20 cellular contexts compared by ENCODE assay signal in genomic region chr4:159041058-159042034, GRCh38.
"Had no signal": no experiment of that assay in that cellular context is flagged by ENCODE, and none has a peak within 500 bp of the region (broad histone marks: within the 10 kb centered on the region; RNA-seq: fewer than 3 reads in every experiment).

No MANE protein-coding gene starts in this region.

- DNase-seq: activated B cell treated with CpG ODN at 0.5 μM for 24 hours; activated CD4-positive, alpha-beta T cell treated with anti-CD3 and anti-CD28 coated beads for 36 hours; activated CD4-positive, alpha-beta T cell treated with anti-CD3 and anti-CD28 coated beads, Interleukin-2, amount 50 U/mL, for 4 hours; activated effector memory CD4-positive, alpha-beta T cell treated with Interleukin-2 at 50 U/mL for 16 hours; activated naive CD4-positive, alpha-beta T cell treated with anti-CD3 and anti-CD28 coated beads for 36 hours; activated naive CD8-positive, alpha-beta T cell treated with anti-CD3 and anti-CD28 coated beads, Interleukin-2, amount 10 ng/mL, durations not matched to agents 7 days and 5 days; activated T-cell treated with anti-CD3 and anti-CD28 coated beads, Interleukin-2, amount 50 U/mL, for 72 hours; amniotic stem cell; esophagus squamous epithelium; islet precursor cell; pancreas; stimulated activated CD4-positive, alpha-beta T cell treated with anti-CD3 and anti-CD28 coated beads, Interleukin-1b, Interleukin-23, amount 100 ng/mL, for 48 hours; stimulated activated naive CD8-positive, alpha-beta T cell treated with anti-CD3 and anti-CD28 coated beads, Interleukin-15, amount 100 ng/mL, for 72 hours; T-helper 9 cell; tibial artery had no signal

- H3K36me3 ChIP-seq: colonic mucosa, esophagus squamous epithelium, gastroesophageal sphincter, heart left ventricle, pancreas, tibial artery had no signal

- H3K4me1 Mint-ChIP-seq: activated B cell treated with CpG ODN at 0.5 μM for 24 hours; activated CD4-positive, alpha-beta T cell treated with anti-CD3 and anti-CD28 coated beads for 36 hours had no signal

- FAIRE-seq: bronchial epithelial cell, pancreas had no signal

- H3K9me3 ChIP-seq: colonic mucosa, esophagus squamous epithelium, gastroesophageal sphincter, heart left ventricle, pancreas, tibial artery had no signal

- ATAC-seq: activated CD4-positive, alpha-beta T cell treated with anti-CD3 and anti-CD28 coated beads for 36 hours; activated T-cell treated with anti-CD3 and anti-CD28 coated beads, Interleukin-2, amount 50 U/mL, for 72 hours; gastroesophageal sphincter; natural killer cell treated with Interleukin-12 subunit alpha and Interleukin-12 subunit beta and Interleukin-15 and Interleukin-18, amount 100 ng/mL, for 72 hours; pancreas; stimulated activated naive CD8-positive, alpha-beta T cell treated with anti-CD3 and anti-CD28 coated beads, Interleukin-15, amount 100 ng/mL, for 72 hours had no signal

- H3K4me3 ChIP-seq: colonic mucosa, esophagus squamous epithelium, gastroesophageal sphincter, heart left ventricle, pancreas, tibial artery had no signal

- H3K27ac Mint-ChIP-seq: activated B cell treated with CpG ODN at 0.5 μM for 24 hours; activated CD4-positive, alpha-beta T cell treated with anti-CD3 and anti-CD28 coated beads for 36 hours; activated naive CD4-positive, alpha-beta T cell treated with anti-CD3 and anti-CD28 coated beads for 36 hours; activated naive CD8-positive, alpha-beta T cell treated with anti-CD3 and anti-CD28 coated beads, Interleukin-2, amount 10 ng/mL, durations not matched to agents 7 days and 5 days; activated T-cell treated with anti-CD3 and anti-CD28 coated beads, Interleukin-2, amount 50 U/mL, for 72 hours; natural killer cell treated with Interleukin-12 subunit alpha and Interleukin-12 subunit beta and Interleukin-15 and Interleukin-18, amount 100 ng/mL, for 72 hours had no signal

- H3K27me3 ChIP-seq: colonic mucosa, esophagus squamous epithelium, gastroesophageal sphincter, heart left ventricle, pancreas, tibial artery had no signal

- H3K4me1 ChIP-seq: colonic mucosa, esophagus squamous epithelium, gastroesophageal sphincter, pancreas, tibial artery had no signal

- H3K9me3 Mint-ChIP-seq: activated B cell treated with CpG ODN at 0.5 μM for 24 hours; activated naive CD4-positive, alpha-beta T cell treated with anti-CD3 and anti-CD28 coated beads for 36 hours; activated naive CD8-positive, alpha-beta T cell treated with anti-CD3 and anti-CD28 coated beads, Interleukin-2, amount 10 ng/mL, durations not matched to agents 7 days and 5 days; activated T-cell treated with anti-CD3 and anti-CD28 coated beads, Interleukin-2, amount 50 U/mL, for 72 hours; natural killer cell treated with Interleukin-12 subunit alpha and Interleukin-12 subunit beta and Interleukin-15 and Interleukin-18, amount 100 ng/mL, for 72 hours; stimulated activated naive CD8-positive, alpha-beta T cell treated with anti-CD3 and anti-CD28 coated beads, Interleukin-15, amount 100 ng/mL, for 72 hours had no signal

- H3K27ac ChIP-seq: colonic mucosa, esophagus squamous epithelium, gastroesophageal sphincter, heart left ventricle, pancreas, tibial artery had no signal

- H3K4me3 Mint-ChIP-seq: activated B cell treated with CpG ODN at 0.5 μM for 24 hours; activated CD4-positive, alpha-beta T cell treated with anti-CD3 and anti-CD28 coated beads for 36 hours; activated naive CD4-positive, alpha-beta T cell treated with anti-CD3 and anti-CD28 coated beads for 36 hours; activated naive CD8-positive, alpha-beta T cell treated with anti-CD3 and anti-CD28 coated beads, Interleukin-2, amount 10 ng/mL, durations not matched to agents 7 days and 5 days; activated T-cell treated with anti-CD3 and anti-CD28 coated beads, Interleukin-2, amount 50 U/mL, for 72 hours; natural killer cell treated with Interleukin-12 subunit alpha and Interleukin-12 subunit beta and Interleukin-15 and Interleukin-18, amount 100 ng/mL, for 72 hours; stimulated activated naive CD8-positive, alpha-beta T cell treated with anti-CD3 and anti-CD28 coated beads, Interleukin-15, amount 100 ng/mL, for 72 hours had no signal

- H3K36me3 Mint-ChIP-seq: activated naive CD8-positive, alpha-beta T cell treated with anti-CD3 and anti-CD28 coated beads, Interleukin-2, amount 10 ng/mL, durations not matched to agents 7 days and 5 days; natural killer cell treated with Interleukin-12 subunit alpha and Interleukin-12 subunit beta and Interleukin-15 and Interleukin-18, amount 100 ng/mL, for 72 hours had no signal
